Comparison of ENCODE assay signal across 1 cellular context in genomic region chr14:49853572-49854375, GRCh38.
TF ChIP-seq lines count a peak whose summit lies in the region.

No MANE protein-coding gene starts in this region.

TF ChIP-seq in GM12878, 131 proteins besides CTCF, POLR2A, EP300 and RAD21:
- TF ChIP-seq SMARCA5 (IDR thresholded peaks at IDR 0.05) (peak; percentile 96), BACH1 (IDR thresholded peaks at IDR 0.05; ENCODE audit: borderline replicate concordance) (0 out of 2 replicates have a peak, but pooled peaks have one; percentile 18), ZNF687 (IDR thresholded peaks at IDR 0.05) (0 out of 2 replicates have a peak, but pooled peaks have one; percentile 44), IKZF1 (conservative IDR thresholded peaks at IDR 0.05) (peak; percentile 46), GATAD2B (conservative IDR thresholded peaks at IDR 0.05; ENCODE audit: low read depth) (peak; percentile 37; the same call in 1 of the 2 replicates), NR2F1 (conservative IDR thresholded peaks at IDR 0.05) (peak; percentile 35; the same call in 1 of the 2 replicates), BHLHE40 (IDR thresholded peaks at IDR 0.05; ENCODE audit: borderline replicate concordance in 1 of 2, low read depth in 2 of 2, low read length in 1 of 2) (peak; percentile 26 to 77; a peak in 2 of 4 replicates), YY1 (IDR thresholded peaks at IDR 0.05; ENCODE audit: low read depth, low read length) (peak; percentile 59; the same call in 1 of the 2 replicates), TCF12 (IDR thresholded peaks at IDR 0.05; ENCODE audit: low read depth, low read length) (no peak), SMC3 (IDR thresholded peaks at IDR 0.05; ENCODE audit: borderline replicate concordance, low read length) (peak; percentile 54; the same call in 1 of the 2 replicates), NFYA (IDR thresholded peaks at IDR 0.05; ENCODE audit: borderline replicate concordance, low read depth, low read length) (no peak), RELB (IDR thresholded peaks at IDR 0.05; ENCODE audit: low read depth) (0 out of 2 replicates have a peak, but pooled peaks have one; percentile 20), NBN (IDR thresholded peaks at IDR 0.05) (peak; percentile 75; the same call in 1 of the 2 replicates), MXI1 (IDR thresholded peaks at IDR 0.05; ENCODE audit: low read depth, low read length) (peak; percentile 39; the same call in 1 of the 2 replicates), ZNF217 (IDR thresholded peaks at IDR 0.05) (0 out of 2 replicates have a peak, but pooled peaks have one; percentile 41), KAT2A (conservative IDR thresholded peaks at IDR 0.05; ENCODE audit: control insufficient read depth, low read depth, low read length) (no peak)
TF ChIP-seq in GM12878: peak in this region for 13.
